ENCODE assay signal across 8 cellular contexts in genomic region chr6:31728767-31729514, GRCh38. TPM values are rescaled to one million over a fixed set of nuclear protein-coding genes. Genes with fewer than 3 reads are reported as not detected.
A peak's percentile ranks its signal among the peaks of the same experiment; 100 is the strongest.
DNase-seq lines count a peak whose midpoint lies in the region; ATAC-seq and TF ChIP-seq lines count a peak whose summit lies in the region.

DDAH2 (minus strand) TSS chr6:31729299; CDS start chr6:31729161, 138 bp downstream.

- H3K36me3 ChIP-seq in adrenal gland (replicated peaks in 1 of 2), result peaks cover 0 to 36% of the 10 kb centered on the region in 2 donors
- peaks cover 41% of the 10 kb centered on the region for H3K36me3 ChIP-seq in iPS-18a (ENCODE audit: control insufficient read depth, low read depth, low read length)
- H3K36me3 ChIP-seq in smooth muscle cell (ENCODE audit: low read depth), result no peaks in the 10 kb centered on the region

- TF ChIP-seq POLR2A in adrenal gland (IDR thresholded peaks at IDR 0.05), result no peak

- H3K9me3 Mint-ChIP-seq in stimulated activated naive CD8-positive, alpha-beta T cell treated with anti-CD3 and anti-CD28 coated beads, Interleukin-15, Interleukin-2, amounts not matched to agents 100 ng/mL and 50 ng/mL, for 24 hours, result no peaks in the 10 kb centered on the region

- POLR2A ChIA-PET in GM10248 (lab: Yijun Ruan, JAX), result interaction anchor here (0.5 to 1.1 kb wide), 3 partner anchors 86 to 1096 kb away, joined by 4 to 6 read pairs (median 5); partner anchors contain the start of genes HSPA1A, HSPA1B and HSPA1L

- 20 to 24% (median 22%) methylated on average over 27 to 36 of the region's 36 CpGs for WGBS in adrenal gland, 4 donors
- 43% methylated on average over 35 of the region's 36 CpGs for WGBS in smooth muscle cell (ENCODE audit: low lambda C conversion rate)

- CTCF ChIA-PET in GM10248 (lab: Yijun Ruan, JAX), result interaction anchor here (0.7 to 7.2 kb wide), 21 partner anchors 8 to 140 kb away, joined by 3 to 64 read pairs (median 6); partner anchors contain the start of genes ABHD16A, CLIC1, LSM2 and LY6G5C

- H3K27me3 Mint-ChIP-seq in stimulated activated naive CD8-positive, alpha-beta T cell treated with anti-CD3 and anti-CD28 coated beads, Interleukin-15, Interleukin-2, amounts not matched to agents 100 ng/mL and 50 ng/mL, for 24 hours, result no peaks in the 10 kb centered on the region

- H2AFZ ChIP-seq in smooth muscle cell (ENCODE audit: low read depth), result no peak within 1 kb of the TSS

- peak within 1 kb of the TSS; percentile 49 for H3K27ac Mint-ChIP-seq in stimulated activated naive CD8-positive, alpha-beta T cell treated with anti-CD3 and anti-CD28 coated beads, Interleukin-15, Interleukin-2, amounts not matched to agents 100 ng/mL and 50 ng/mL, for 24 hours

- peaks cover 66% of the 10 kb centered on the region for H3K4me1 Mint-ChIP-seq in stimulated activated naive CD8-positive, alpha-beta T cell treated with anti-CD3 and anti-CD28 coated beads, Interleukin-15, Interleukin-2, amounts not matched to agents 100 ng/mL and 50 ng/mL, for 24 hours (ENCODE audit: low read depth)

- peak within 1 kb of the TSS in 3 of 4 donors; percentile 43 to 78 (median 51) for H3K4me3 ChIP-seq in adrenal gland
- H3K4me3 ChIP-seq in iPS-18a (ENCODE audit: low read length), result peak within 1 kb of the TSS; percentile 73
- H3K4me3 ChIP-seq in smooth muscle cell, result peak within 1 kb of the TSS; percentile 89

- DNase-seq in stimulated activated naive CD8-positive, alpha-beta T cell treated with anti-CD3 and anti-CD28 coated beads, Interleukin-15, Interleukin-2, amounts not matched to agents 100 U/mL and 50 U/mL, for 24 hours, result no peak
- peak in 2 of 7 donors; percentile 37 to 47 for DNase-seq in adrenal gland
- DNase-seq in smooth muscle cell (lab: John Stamatoyannopoulos, UW; ENCODE audit: unreplicated experiment), result no peak
- DNase-seq in GM10248 (ENCODE audit: extremely low spot score), result no peak
- DNase-seq in inferior parietal cortex (ENCODE audit: extremely low spot score), result no peak
- DNase-seq in GF-D8 (lab: John Stamatoyannopoulos, UW), result no peak

- peak within 1 kb of the TSS; percentile 85 for H3K4me3 Mint-ChIP-seq in stimulated activated naive CD8-positive, alpha-beta T cell treated with anti-CD3 and anti-CD28 coated beads, Interleukin-15, Interleukin-2, amounts not matched to agents 100 ng/mL and 50 ng/mL, for 24 hours

- intact Hi-C loops in adrenal gland (cut with DNase I), result no loop called here

- peaks cover 52% of the 10 kb centered on the region for H3K36me3 Mint-ChIP-seq in stimulated activated naive CD8-positive, alpha-beta T cell treated with anti-CD3 and anti-CD28 coated beads, Interleukin-15, Interleukin-2, amounts not matched to agents 100 ng/mL and 50 ng/mL, for 24 hours (ENCODE audit: low read depth)

- H3K27ac ChIP-seq in adrenal gland (peak within 1 kb of the TSS; percentile 50 to 93 (median 61)), iPS-18a (ENCODE audit: low read length) (no peak within 1 kb of the TSS), smooth muscle cell (ENCODE audit: low read depth) (peak within 1 kb of the TSS; percentile 79)

- no peaks in the 10 kb centered on the region for H3K27me3 ChIP-seq in adrenal gland
- no peaks in the 10 kb centered on the region for H3K27me3 ChIP-seq in iPS-18a (ENCODE audit: control insufficient read depth, insufficient read depth, low read length)
- no peaks in the 10 kb centered on the region for H3K27me3 ChIP-seq in smooth muscle cell (ENCODE audit: low read depth)

- H3K4me2 ChIP-seq in smooth muscle cell, result peak within 1 kb of the TSS; percentile 95

- TF ChIP-seq CTCF in adrenal gland (IDR thresholded peaks at IDR 0.05) (no peak), smooth muscle cell (IDR thresholded peaks at IDR 0.05; ENCODE audit: borderline replicate concordance, insufficient read depth, poor library complexity, severe bottlenecking) (no peak), GM10248 (IDR thresholded peaks at IDR 0.05; ENCODE audit: control extremely low read depth, extremely low read depth, low read depth, missing control alignments) (no peak)

- H3K9ac ChIP-seq in iPS-18a (ENCODE audit: low read length) (peak within 1 kb of the TSS; percentile 77), smooth muscle cell (ENCODE audit: low read depth) (peak within 1 kb of the TSS; percentile 48)

- H4K20me1 ChIP-seq in smooth muscle cell (ENCODE audit: low read depth), result peaks cover 45% of the 10 kb centered on the region

- peaks cover 24% of the 10 kb centered on the region for H3K79me2 ChIP-seq in smooth muscle cell (ENCODE audit: low read depth)

- no peak for ATAC-seq in stimulated activated naive CD8-positive, alpha-beta T cell treated with anti-CD3 and anti-CD28 coated beads, Interleukin-15, Interleukin-2, amounts not matched to agents 100 U/mL and 50 U/mL, for 24 hours

- peaks cover 44% of the 10 kb centered on the region for H3F3A ChIP-seq in smooth muscle cell (ENCODE audit: low read depth)

- H3K4me1 ChIP-seq in adrenal gland (replicated peaks in 1 of 2) (peaks cover 6 to 56% of the 10 kb centered on the region in 2 donors), iPS-18a (ENCODE audit: control insufficient read depth, low read depth, low read length) (peaks cover 6% of the 10 kb centered on the region), smooth muscle cell (ENCODE audit: low read depth) (peaks cover 14% of the 10 kb centered on the region)

- H3K9me3 ChIP-seq in adrenal gland (replicated peaks in 1 of 3) (no peaks in the 10 kb centered on the region), iPS-18a (ENCODE audit: control insufficient read depth, low read depth, low read length) (no peaks in the 10 kb centered on the region), smooth muscle cell (replicated peaks; ENCODE audit: low read depth) (no peaks in the 10 kb centered on the region)

RNA-seq across cellular contexts. Expression of gene DDAH2, which starts in this region (rescaled TPM):
- 10 to 100 TPM; 21.1 to 52.7 (median 33.1) TPM for total RNA-seq in adrenal gland
- polyA plus RNA-seq in adrenal gland, result 100 to 1,000 TPM in 2 of 3 donors, 1 to 10 TPM in 1; 6.4 to 202 (median 138) TPM
- 62.9 and 104 TPM in 2 replicates for total RNA-seq in smooth muscle cell
- 122 and 134 TPM in 2 replicates for polyA plus RNA-seq in smooth muscle cell
